ENCODE assay signal across 2 cellular contexts in genomic region chr10:44306762-44307161, GRCh38.
TF ChIP-seq lines count a peak whose summit lies in the region.

No MANE protein-coding gene starts in this region.

TF ChIP-seq in IMR-90, 13 proteins besides CTCF, POLR2A, EP300 and RAD21 (continued from another document):
- TF ChIP-seq MAFK (IDR thresholded peaks at IDR 0.05; ENCODE audit: low read depth, low read length) (no peak), MAZ (IDR thresholded peaks at IDR 0.05; ENCODE audit: borderline replicate concordance, low read depth, low read length) (no peak), NFE2L2 (IDR thresholded peaks at IDR 0.05; ENCODE audit: low read depth, low read length) (no peak), CHD1 (IDR thresholded peaks at IDR 0.05; ENCODE audit: low read depth, low read length) (no peak), BHLHE40 (IDR thresholded peaks at IDR 0.05; ENCODE audit: low read depth, low read length) (no peak), RFX5 (IDR thresholded peaks at IDR 0.05; ENCODE audit: low read depth, low read length) (no peak), USF2 (IDR thresholded peaks at IDR 0.05; ENCODE audit: low read depth, low read length) (no peak)
TF ChIP-seq in IMR-90: peak in this region for 0.

TF ChIP-seq in WTC11, 78 proteins besides CTCF, POLR2A, EP300 and RAD21 (continued from another document):
- TF ChIP-seq ATF6 (CRISPR knock-in tag; IDR thresholded peaks at IDR 0.05) (no peak), ATF2 (CRISPR knock-in tag; IDR thresholded peaks at IDR 0.05; ENCODE audit: borderline replicate concordance, low read depth) (no peak), NR3C1 (CRISPR knock-in tag; conservative IDR thresholded peaks at IDR 0.05; ENCODE audit: low read depth) (no peak)
TF ChIP-seq in WTC11: peak in this region for 0.
